In the genomic region with DNA sequence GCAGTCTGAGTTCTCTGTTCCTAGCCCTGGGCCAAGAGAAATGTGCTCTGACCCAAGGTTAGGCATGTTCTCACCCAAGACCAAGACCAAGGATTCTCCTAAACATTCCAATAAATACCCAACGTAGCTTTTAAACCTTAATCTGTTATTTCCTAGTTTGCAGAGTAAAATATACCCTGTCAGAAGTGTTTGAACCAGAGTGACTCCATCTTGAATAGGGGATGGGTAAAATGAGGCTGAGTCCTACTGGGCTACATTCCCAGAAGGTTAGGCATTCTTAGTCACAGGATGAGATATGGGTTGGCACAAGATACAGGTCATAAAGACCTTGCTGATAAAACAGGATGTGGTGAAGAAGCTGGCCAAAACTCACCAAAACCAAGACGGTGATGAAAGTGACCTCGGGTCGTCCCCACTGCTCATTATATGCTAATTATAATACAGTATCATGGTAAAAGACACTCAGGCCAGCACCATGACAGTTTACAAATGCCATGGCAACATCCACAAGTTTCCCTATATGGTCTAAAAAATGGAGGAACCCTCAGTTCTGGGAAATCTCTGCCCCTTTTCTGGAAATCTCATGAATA, we compare ENCODE assay signal across 15 cellular contexts. TPM values are rescaled to one million over a fixed set of nuclear protein-coding genes. Genes with fewer than 3 reads are reported as not detected.
DNase-seq lines count a peak whose midpoint lies in the region; ATAC-seq, FAIRE-seq and TF ChIP-seq lines count a peak whose summit lies in the region.
"Had no signal": no experiment of that assay in that cellular context is flagged by ENCODE, and none has a peak within 500 bp of the region (broad histone marks: within the 10 kb centered on the region; RNA-seq: fewer than 3 reads in every experiment).

No MANE protein-coding gene starts in this region.

- H3K27ac ChIP-seq in astrocyte (ENCODE audit: low read depth, low read length) = peak overlapping the region; percentile 50
- H3K27ac ChIP-seq in right atrium auricular region = no peak overlapping the region
- H3K27ac ChIP-seq: 22Rv1, SK-N-MC had no signal

- H4K20me1 ChIP-seq in astrocyte (ENCODE audit: insufficient read depth, low read length) = no peaks in the 10 kb centered on the region

- H3K4me1 ChIP-seq in astrocyte (ENCODE audit: insufficient read depth, low read length) = peaks cover 23% of the 10 kb centered on the region
- H3K4me1 ChIP-seq in right atrium auricular region = no peaks in the 10 kb centered on the region
- H3K4me1 ChIP-seq: Caco-2 had no signal

- H3K4me3 ChIP-seq in astrocyte (ENCODE audit: insufficient read depth, low read depth, low read length) = no peak overlapping the region
- H3K4me3 ChIP-seq in right atrium auricular region = no peak overlapping the region
- H3K4me3 ChIP-seq: SK-N-MC had no signal

- no peak overlapping the region for H3K27ac Mint-ChIP-seq in T-helper 2 cell treated with Interferon-gamma antibody and Interleukin-4, amounts not matched to agents 5 μg/mL and 100 μg/mL, for 36 hours
- peak overlapping the region; percentile 72 for H3K27ac Mint-ChIP-seq in HFFc6
- H3K27ac Mint-ChIP-seq in astrocyte (ENCODE audit: unreplicated experiment) = no peak overlapping the region

- peak; percentile 77 for FAIRE-seq in astrocyte (lab: Jason Lieb, UNC)

- peaks cover 12% of the 10 kb centered on the region for H3K4me1 Mint-ChIP-seq in T-helper 2 cell treated with Interferon-gamma antibody and Interleukin-4, amounts not matched to agents 5 μg/mL and 100 μg/mL, for 36 hours (ENCODE audit: low read depth)
- H3K4me1 Mint-ChIP-seq in HFFc6 (ENCODE audit: low read depth) (peaks cover 33% of the 10 kb centered on the region), astrocyte (ENCODE audit: low read depth, unreplicated experiment) (no peaks in the 10 kb centered on the region)

- H3K9me3 ChIP-seq in astrocyte (ENCODE audit: insufficient read depth, low read depth, low read length) (peaks cover 9% of the 10 kb centered on the region), right atrium auricular region (peaks cover 0 to 14% of the 10 kb centered on the region in 2 donors)
- H3K9me3 ChIP-seq: Caco-2 had no signal

- TF ChIP-seq CTCF in HFFc6 (IDR thresholded peaks at IDR 0.05) (no peak), astrocyte (IDR thresholded peaks at IDR 0.05; ENCODE audit: insufficient read depth, low read depth, low read length) (no peak), right atrium auricular region (IDR thresholded peaks at IDR 0.05) (no peak)

- H3K36me3 ChIP-seq in astrocyte (ENCODE audit: insufficient read depth, low read length) (no peaks in the 10 kb centered on the region), right atrium auricular region (no peaks in the 10 kb centered on the region)

- no peaks in the 10 kb centered on the region for H3K79me2 ChIP-seq in astrocyte (ENCODE audit: insufficient read depth, low read length)

- DNase-seq in T-helper 2 cell treated with Interferon-gamma antibody and Interleukin-4, amounts not matched to agents 5 μg/mL and 100 μg/mL, for 36 hours (ENCODE audit: low spot score) = peak; percentile 7
- DNase-seq in T-helper 2 cell (no peak), HFFc6 (peak; percentile 87), astrocyte (ENCODE audit: low read depth) (peak; percentile 93), kidney tubule cell (ENCODE audit: low spot score) (peak; percentile 90), DMS79 (lab: John Stamatoyannopoulos, UW) (no peak), right atrium auricular region (ENCODE audit: low spot score) (no peak)
- DNase-seq: activated CD4-positive, CD25-positive, alpha-beta regulatory T cell treated with anti-CD3 and anti-CD28 coated beads, Interleukin-2, amount 50 U/mL, for 72 hours; activated effector memory CD4-positive, alpha-beta T cell treated with Interleukin-2 at 50 U/mL for 16 hours; Caco-2; head of caudate nucleus; left cardiac atrium had no signal

- H3K9ac ChIP-seq in astrocyte (ENCODE audit: low read length) = peak overlapping the region; percentile 20

- H3K9me3 Mint-ChIP-seq in T-helper 2 cell treated with Interferon-gamma antibody and Interleukin-4, amounts not matched to agents 5 μg/mL and 100 μg/mL, for 36 hours = peaks cover 23% of the 10 kb centered on the region
- H3K9me3 Mint-ChIP-seq in HFFc6 = peaks cover 16% of the 10 kb centered on the region
- peaks cover 21% of the 10 kb centered on the region for H3K9me3 Mint-ChIP-seq in astrocyte (ENCODE audit: unreplicated experiment)

- no peak for ATAC-seq in HG02840 (IDR thresholded peaks at IDR 0.05; ENCODE audit: low FRiP score, unreplicated experiment)
- ATAC-seq: left cardiac atrium had no signal

- no peak overlapping the region for H3K4me3 Mint-ChIP-seq in T-helper 2 cell treated with Interferon-gamma antibody and Interleukin-4, amounts not matched to agents 5 μg/mL and 100 μg/mL, for 36 hours
- no peak overlapping the region for H3K4me3 Mint-ChIP-seq in HFFc6
- no peak overlapping the region for H3K4me3 Mint-ChIP-seq in astrocyte (ENCODE audit: unreplicated experiment)

- no peak overlapping the region for H2AFZ ChIP-seq in astrocyte (ENCODE audit: low read depth, low read length)

- H3K36me3 Mint-ChIP-seq in T-helper 2 cell treated with Interferon-gamma antibody and Interleukin-4, amounts not matched to agents 5 μg/mL and 100 μg/mL, for 36 hours (ENCODE audit: low read depth) = peaks cover 19% of the 10 kb centered on the region
- H3K36me3 Mint-ChIP-seq in HFFc6 (ENCODE audit: low read depth) (peaks cover 15% of the 10 kb centered on the region), astrocyte (ENCODE audit: low read depth, unreplicated experiment) (peaks cover 10% of the 10 kb centered on the region)

- H3K4me2 ChIP-seq in astrocyte (ENCODE audit: low read length) = no peak overlapping the region

- H3K27me3 ChIP-seq in astrocyte (ENCODE audit: insufficient read depth, low read length) (no peaks in the 10 kb centered on the region), right atrium auricular region (no peaks in the 10 kb centered on the region)

- peaks cover 23% of the 10 kb centered on the region for H3K27me3 Mint-ChIP-seq in T-helper 2 cell treated with Interferon-gamma antibody and Interleukin-4, amounts not matched to agents 5 μg/mL and 100 μg/mL, for 36 hours (ENCODE audit: low read depth)
- H3K27me3 Mint-ChIP-seq in HFFc6 (ENCODE audit: insufficient read depth) (peaks cover 17% of the 10 kb centered on the region), astrocyte (ENCODE audit: low read depth, unreplicated experiment) (peaks cover 40% of the 10 kb centered on the region)

RNA-seq across cellular contexts. Expression of a gene that starts 27.7 kb away (rescaled TPM):
- total RNA-seq in HFFc6 (2021; fragmentation: NEBNext Ultra II Directional; extraction: Animal tissue kit (Norgen Biotek cat#: 25700)) = under 1 TPM in 4 of 6 experiments, not detected in 2; 0.02 to 0.14 (median 0.05) TPM
- total RNA-seq in astrocyte = 3.3 and 4.3 TPM in 2 replicates
- 10 to 100 TPM in 1 of 2 donors, 1 to 10 TPM in 1; 9.5 to 18.0 TPM for total RNA-seq in right atrium auricular region

Comparison
In these comparisons a context has a peak if more than half of its experiments do, and no peak if none do; other contexts are left out.
1. DNase-seq: peak in T-helper 2 cell treated with Interferon-gamma antibody and Interleukin-4, amounts not matched to agents 5 μg/mL and 100 μg/mL, for 36 hours (single experiment), HFFc6 (single experiment), astrocyte (single experiment) and kidney tubule cell (single experiment); none in T-helper 2 cell (0 of 5), DMS79 (single experiment) and right atrium auricular region (single experiment).